Comparison of ENCODE assay signal across 8 cellular contexts in the genomic region with DNA sequence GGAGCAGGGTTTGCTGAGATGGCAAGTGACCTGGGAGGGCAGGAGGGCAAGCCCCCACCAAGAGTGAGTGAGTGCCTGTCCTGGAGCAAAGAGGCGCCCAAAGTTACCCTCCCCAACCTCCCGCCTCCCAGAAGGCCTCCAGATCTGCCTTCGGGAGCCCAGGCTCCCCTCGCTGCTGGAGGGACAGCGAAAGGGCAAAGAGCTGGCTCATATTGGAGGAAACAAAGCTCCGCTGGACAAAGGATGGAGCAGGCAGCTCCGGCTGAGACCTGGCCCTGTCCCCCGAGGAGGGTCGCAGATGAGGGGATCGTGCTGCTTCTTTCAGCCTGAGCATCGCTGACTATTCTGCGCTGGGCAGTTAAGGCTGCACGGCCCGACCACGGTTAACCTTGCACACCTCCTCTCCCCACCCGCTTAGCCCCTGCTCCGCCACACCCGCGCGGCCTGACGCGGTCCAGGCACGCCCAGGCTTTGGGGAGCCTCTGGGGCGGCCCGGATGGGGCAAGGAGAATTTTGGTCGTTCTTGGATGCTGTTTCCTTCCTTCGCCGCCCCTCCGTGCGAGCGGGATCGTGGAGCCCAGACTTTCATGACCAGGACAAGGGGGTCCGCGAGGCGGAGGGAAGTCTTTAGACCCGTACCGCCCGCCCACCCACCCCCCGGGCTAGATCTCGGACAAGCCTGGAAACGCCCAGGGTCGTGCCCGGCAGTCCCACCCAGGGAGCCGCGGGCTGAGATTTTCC. TPM values are rescaled to one million over a fixed set of nuclear protein-coding genes. Genes with fewer than 3 reads are reported as not detected.
A peak's percentile ranks its signal among the peaks of the same experiment; 100 is the strongest.
DNase-seq lines count a peak whose midpoint lies in the region; ATAC-seq, FAIRE-seq and TF ChIP-seq lines count a peak whose summit lies in the region.

No MANE protein-coding gene starts in this region.

- peaks cover 8% of the 10 kb centered on the region for H3K36me3 Mint-ChIP-seq in activated naive CD4-positive, alpha-beta T cell treated with anti-CD3 and anti-CD28 coated beads, Interleukin-2, amount 10 ng/mL, durations not matched to agents 7 days and 5 days
- H3K36me3 Mint-ChIP-seq in type B pancreatic cell: no peaks in the 10 kb centered on the region

- H3K9me3 Mint-ChIP-seq in activated naive CD4-positive, alpha-beta T cell treated with anti-CD3 and anti-CD28 coated beads, Interleukin-2, amount 10 ng/mL, durations not matched to agents 7 days and 5 days: no peaks in the 10 kb centered on the region
- H3K9me3 Mint-ChIP-seq in type B pancreatic cell: no peaks in the 10 kb centered on the region

- no peak overlapping the region for H3K27ac Mint-ChIP-seq in activated naive CD4-positive, alpha-beta T cell treated with anti-CD3 and anti-CD28 coated beads, Interleukin-2, amount 10 ng/mL, durations not matched to agents 7 days and 5 days
- H3K27ac Mint-ChIP-seq in type B pancreatic cell: peak overlapping the region; percentile 68

- H3K79me1 ChIP-seq in H1 (ENCODE audit: low read depth, low read length): no peaks in the 10 kb centered on the region

- no peak overlapping the region for H2BK5ac ChIP-seq in H1 (ENCODE audit: low read depth, low read length)

- H3K79me2 ChIP-seq in H1 (ENCODE audit: control insufficient read depth in 1 of 2, insufficient read depth in 2 of 2, low read length in 2 of 2): no peaks in the 10 kb centered on the region

- peak overlapping the region; percentile 17; the same call in 1 of the 2 replicates for H2BK12ac ChIP-seq in H1 (ENCODE audit: low read depth, low read length)

- no peak overlapping the region for H4K91ac ChIP-seq in H1 (replicated peaks; ENCODE audit: insufficient read length, low read length)

- H2AK5ac ChIP-seq in H1 (ENCODE audit: low read depth, low read length): no peak overlapping the region

- no peak overlapping the region for H3K14ac ChIP-seq in H1 (ENCODE audit: insufficient read length)

- peak overlapping the region; percentile 45 for H3K4me3 Mint-ChIP-seq in activated naive CD4-positive, alpha-beta T cell treated with anti-CD3 and anti-CD28 coated beads, Interleukin-2, amount 10 ng/mL, durations not matched to agents 7 days and 5 days
- peak overlapping the region; percentile 84 for H3K4me3 Mint-ChIP-seq in type B pancreatic cell

- H3K18ac ChIP-seq in H1 (ENCODE audit: extremely low read depth, low read length): peak overlapping the region; percentile 83

- FAIRE-seq in H1 (lab: Jason Lieb, UNC): no peak

- H3K4me1 ChIP-seq in H1 (replicated peaks in 1 of 4; ENCODE audit: control insufficient read depth in 3 of 4, insufficient read depth in 4 of 4, low read length in 3 of 4): peaks cover 0 to 7% (median 4%) of the 10 kb centered on the region in 4 experiments; a peak in 6 of 7 replicates
- H3K4me1 ChIP-seq in mucosa of stomach (ENCODE audit: control insufficient read depth, insufficient read depth, low read length): peaks cover 35% of the 10 kb centered on the region
- H3K4me1 ChIP-seq in foreskin keratinocyte: peaks cover 22% of the 10 kb centered on the region

- H2BK15ac ChIP-seq in H1 (ENCODE audit: low read length): no peak overlapping the region

- H3K23ac ChIP-seq in H1 (ENCODE audit: insufficient read length): no peak overlapping the region

- peak overlapping the region; percentile 39 for H4K8ac ChIP-seq in H1 (ENCODE audit: extremely low read depth, insufficient read depth, low read length)

- H3K23me2 ChIP-seq in H1 (ENCODE audit: low read depth, low read length): peaks cover 18% of the 10 kb centered on the region; the same call in 1 of the 2 replicates

- H3K9ac ChIP-seq in H1 (replicated peaks in 1 of 4; ENCODE audit: extremely low read depth in 1 of 4, low read depth in 3 of 4, low read length in 3 of 4) (peak overlapping the region in 2 of 4 experiments; percentile 25 to 45; a peak in 3 of 7 replicates), mucosa of stomach (ENCODE audit: low read length) (peak overlapping the region; percentile 38)

- peaks cover 8% of the 10 kb centered on the region in 2 experiments for H4K20me1 ChIP-seq in H1 (replicated peaks in 1 of 2; ENCODE audit: control insufficient read depth in 1 of 2, insufficient read depth in 2 of 2, low read length in 2 of 2)

- TF ChIP-seq EP300 in H1 (IDR thresholded peaks at IDR 0.05; ENCODE audit: borderline replicate concordance in 1 of 2, low read depth in 2 of 2, low read length in 2 of 2): no peak

- H3K4me3 ChIP-seq in H1 (ENCODE audit: extremely low read depth in 1 of 4, insufficient read depth in 2 of 4, low read depth in 3 of 4, low read length in 4 of 4) (peak overlapping the region; percentile 49 to 88 (median 62)), mucosa of stomach (ENCODE audit: low read length) (no peak overlapping the region)

- 7% methylated on average over 36 of the region's 45 CpGs; no CpG with 5 or more reads in 1 of the 2 experiments for WGBS in H1 (ENCODE audit: extremely low coverage in 1 of 2, insufficient coverage in 1 of 2, insufficient read length in 1 of 2, insufficient replicate concordance in 2 of 2, low coverage in 1 of 2, low lambda C conversion rate in 2 of 2, missing lambda C conversion rate in 1 of 2), 2 experiments

- peaks cover 27 to 58% (median 50%) of the 10 kb centered on the region in 4 experiments for H3K27me3 ChIP-seq in H1 (replicated peaks in 1 of 4; ENCODE audit: control insufficient read depth in 3 of 4, extremely low read depth in 1 of 4, insufficient read depth in 3 of 4, low read length in 3 of 4)
- H3K27me3 ChIP-seq in mucosa of stomach (ENCODE audit: control insufficient read depth, insufficient read depth, low read length): no peaks in the 10 kb centered on the region
- no peaks in the 10 kb centered on the region for H3K27me3 ChIP-seq in foreskin keratinocyte

- H3K36me3 ChIP-seq in H1 (ENCODE audit: control insufficient read depth in 2 of 4, insufficient read depth in 4 of 4, low read length in 3 of 4): no peaks in the 10 kb centered on the region
- no peaks in the 10 kb centered on the region for H3K36me3 ChIP-seq in mucosa of stomach (ENCODE audit: control insufficient read depth, insufficient read depth, low read length)

- POLR2A ChIA-PET in H1 (lab: Charles Lee; ENCODE audit: partially characterized antibody): interaction anchor here (0.6 to 2.2 kb wide), 5 partner anchors 10 to 468 kb away, joined by 3 to 9 read pairs (median 3); a partner anchor contains a TSS

- TF ChIP-seq CTCF in H1 (IDR thresholded peaks at IDR 0.05; ENCODE audit: control extremely low read depth in 1 of 3, insufficient read depth in 1 of 3, low read depth in 1 of 3, low read length in 3 of 3) (no peak), type B pancreatic cell (conservative IDR thresholded peaks at IDR 0.05) (no peak), foreskin keratinocyte (conservative IDR thresholded peaks at IDR 0.05) (no peak)

- H3K27ac ChIP-seq in H1 (ENCODE audit: low read depth, low read length) (no peak overlapping the region), foreskin keratinocyte (no peak overlapping the region)

- ATAC-seq in GM18517 (IDR thresholded peaks at IDR 0.05; ENCODE audit: unreplicated experiment) (no peak), foreskin keratinocyte (no peak)

- H2AFZ ChIP-seq in H1 (ENCODE audit: low read length): 0 out of 2 replicates have a peak overlapping the region, but pooled peaks have one; percentile 42

- H3K4me1 Mint-ChIP-seq in activated naive CD4-positive, alpha-beta T cell treated with anti-CD3 and anti-CD28 coated beads, Interleukin-2, amount 10 ng/mL, durations not matched to agents 7 days and 5 days: peaks cover 53% of the 10 kb centered on the region
- H3K4me1 Mint-ChIP-seq in type B pancreatic cell (ENCODE audit: unreplicated experiment): peaks cover 18% of the 10 kb centered on the region

- peak overlapping the region; percentile 5 for H3K4ac ChIP-seq in H1 (replicated peaks; ENCODE audit: insufficient read length, low read depth, low read length)

- no peak overlapping the region for H2BK20ac ChIP-seq in H1 (ENCODE audit: low read length)

- CTCF ChIA-PET in activated naive CD4-positive, alpha-beta T cell treated with anti-CD3 and anti-CD28 coated beads, Interleukin-2, amount 10 ng/mL, durations not matched to agents 7 days and 5 days (lab: Charles Lee): interaction anchor here (0.8 to 1.1 kb wide), 2 partner anchors 10 to 32 kb away, joined by 3 to 5 read pairs; a partner anchor contains a TSS
- CTCF ChIA-PET in H1 (lab: Charles Lee; ENCODE audit: partially characterized antibody): interaction anchor here (0.7 to 4.1 kb wide), 8 partner anchors 10 to 214 kb away, joined by 3 to 15 read pairs (median 3); a partner anchor contains a TSS

- H3K56ac ChIP-seq in H1 (replicated peaks; ENCODE audit: insufficient read length, low read depth, low read length): peak overlapping the region; percentile 33

- H4K5ac ChIP-seq in H1 (ENCODE audit: insufficient read length, low read depth, low read length): no peak overlapping the region

- H3K4me2 ChIP-seq in H1 (ENCODE audit: insufficient read depth in 1 of 2, low read depth in 2 of 2, low read length in 2 of 2): peak overlapping the region; percentile 69 to 98

- TF ChIP-seq POLR2A in H1 (IDR thresholded peaks at IDR 0.05; ENCODE audit: control extremely low read depth in 1 of 2, low read depth in 2 of 2, low read length in 2 of 2): no peak

- no peaks in the 10 kb centered on the region for H3K9me3 ChIP-seq in H1 (ENCODE audit: insufficient read depth in 2 of 2, low read depth in 1 of 2, low read length in 1 of 2)
- no peaks in the 10 kb centered on the region for H3K9me3 ChIP-seq in mucosa of stomach (ENCODE audit: control insufficient read depth, low read length)

- DNase-seq in activated naive CD4-positive, alpha-beta T cell treated with anti-CD3 and anti-CD28 coated beads, Interleukin-2, amount 10 ng/mL, durations not matched to agents 7 days and 5 days: no peak
- no peak for DNase-seq in activated naive CD4-positive, alpha-beta T cell treated with Interleukin-2 at 50 U/mL for 16 hours
- DNase-seq in H1 (ENCODE audit: low read depth in 1 of 2, low spot score in 2 of 2) (peak in 1 of 2 experiments; percentile 77), type B pancreatic cell (ENCODE audit: extremely low spot score, unreplicated experiment) (no peak), foreskin keratinocyte (no peak), amygdala (lab: John Stamatoyannopoulos, UW) (no peak)

- no peak for TF ChIP-seq RAD21 in H1 (IDR thresholded peaks at IDR 0.05 in 1 of 2, conservative IDR thresholded peaks at IDR 0.05 in 1 of 2; ENCODE audit: low read depth in 2 of 2, low read length in 2 of 2)

- H3K27me3 Mint-ChIP-seq in activated naive CD4-positive, alpha-beta T cell treated with anti-CD3 and anti-CD28 coated beads, Interleukin-2, amount 10 ng/mL, durations not matched to agents 7 days and 5 days: peaks cover 62% of the 10 kb centered on the region
- peaks cover 8% of the 10 kb centered on the region for H3K27me3 Mint-ChIP-seq in type B pancreatic cell

- H2BK120ac ChIP-seq in H1 (replicated peaks; ENCODE audit: low read depth, low read length): no peak overlapping the region

RNA-seq across cellular contexts. Expression of a gene that starts 0.7 kb away (rescaled TPM):
- 15.7 and 19.2 TPM in 2 replicates for total RNA-seq in H1 (2021; fragmentation: NEBNext Ultra II Directional; extraction: Animal tissue kit (Norgen Biotek cat#: 25700))
- polyA plus RNA-seq in H1 (2011; rRNA removed) (15.3 and 25.7 TPM in 2 replicates), foreskin keratinocyte (21.5 and 28.3 TPM in 2 replicates)
- polyA plus RNA-seq in H1 (2011; cell fraction: cytosol; rRNA removed): 16.8 TPM
- 40.8 TPM for polyA plus RNA-seq in H1 (2011; cell fraction: nucleus; rRNA removed)
- polyA plus RNA-seq in H1 (2012, experiment 1 of 2): 10.7 to 22.5 TPM (median 19.3 TPM) in 4 replicates
- 24.9 TPM for polyA plus RNA-seq in H1 (2012, experiment 2 of 2)
- polyA plus RNA-seq in H1 (2013, experiment 1 of 2): 16.6 TPM
- 15.4 TPM for polyA plus RNA-seq in H1 (2013, experiment 2 of 2)
- polyA minus RNA-seq in H1 (2011; rRNA and poly(A)+ RNA removed): 15.5 and 19.6 TPM in 2 replicates
- 9.8 TPM for polyA minus RNA-seq in H1 (2011; cell fraction: cytosol; rRNA and poly(A)+ RNA removed)
- polyA minus RNA-seq in H1 (2011; cell fraction: nucleus; rRNA and poly(A)+ RNA removed): 18.4 TPM
- total RNA-seq in type B pancreatic cell (ENCODE audit: low replicate concordance) (28.7 and 31.6 TPM in 2 replicates), foreskin keratinocyte (23.5 and 27.4 TPM in 2 replicates)

RNA-seq across cellular contexts. Expression of a gene that starts 10.2 kb away (rescaled TPM):
- total RNA-seq in H1 (2021; fragmentation: NEBNext Ultra II Directional; extraction: Animal tissue kit (Norgen Biotek cat#: 25700)): 0.75 and 0.76 TPM in 2 replicates
- polyA plus RNA-seq in H1 (2011; rRNA removed): 0.26 and 0.36 TPM in 2 replicates
- polyA plus RNA-seq in H1 (2011; cell fraction: cytosol; rRNA removed): 0.31 TPM
- 3.0 TPM for polyA plus RNA-seq in H1 (2011; cell fraction: nucleus; rRNA removed)
- polyA plus RNA-seq in H1 (2012, experiment 1 of 2): 0.43 to 0.87 TPM (median 0.62 TPM) in 4 replicates
- 0.29 TPM for polyA plus RNA-seq in H1 (2012, experiment 2 of 2)
- 1.4 TPM for polyA plus RNA-seq in H1 (2013, experiment 1 of 2)
- 0.17 TPM for polyA plus RNA-seq in H1 (2013, experiment 2 of 2)
- 0.63 and 1.4 TPM in 2 replicates for polyA minus RNA-seq in H1 (2011; rRNA and poly(A)+ RNA removed)
- 0.29 TPM for polyA minus RNA-seq in H1 (2011; cell fraction: cytosol; rRNA and poly(A)+ RNA removed)
- 3.0 TPM for polyA minus RNA-seq in H1 (2011; cell fraction: nucleus; rRNA and poly(A)+ RNA removed)
- total RNA-seq in type B pancreatic cell (ENCODE audit: low replicate concordance): 0.76 and 3.2 TPM in 2 replicates
- total RNA-seq in foreskin keratinocyte: not detected in 2 replicates
- polyA plus RNA-seq in foreskin keratinocyte: 0.02 TPM in 1 of 2 replicates, not detected in the other

RNA-seq across cellular contexts. Expression of a gene that starts 38.2 kb away (rescaled TPM):
- 4.1 and 4.6 TPM in 2 replicates for total RNA-seq in H1 (2021; fragmentation: NEBNext Ultra II Directional; extraction: Animal tissue kit (Norgen Biotek cat#: 25700))
- polyA plus RNA-seq in H1 (2011; rRNA removed): 4.2 and 7.4 TPM in 2 replicates
- polyA plus RNA-seq in H1 (2011; cell fraction: cytosol; rRNA removed): 5.9 TPM
- polyA plus RNA-seq in H1 (2011; cell fraction: nucleus; rRNA removed): 20.0 TPM
- 2.4 to 5.7 TPM (median 4.2 TPM) in 4 replicates for polyA plus RNA-seq in H1 (2012, experiment 1 of 2)
- polyA plus RNA-seq in H1 (2012, experiment 2 of 2): 3.4 TPM
- 1.4 TPM for polyA plus RNA-seq in H1 (2013, experiment 1 of 2)
- 1.5 TPM for polyA plus RNA-seq in H1 (2013, experiment 2 of 2)
- 7.7 and 8.0 TPM in 2 replicates for polyA minus RNA-seq in H1 (2011; rRNA and poly(A)+ RNA removed)
- 2.5 TPM for polyA minus RNA-seq in H1 (2011; cell fraction: cytosol; rRNA and poly(A)+ RNA removed)
- polyA minus RNA-seq in H1 (2011; cell fraction: nucleus; rRNA and poly(A)+ RNA removed): 11.4 TPM
- 14.2 and 16.9 TPM in 2 replicates for total RNA-seq in type B pancreatic cell (ENCODE audit: low replicate concordance)
- 3.7 and 3.8 TPM in 2 replicates for total RNA-seq in foreskin keratinocyte
- polyA plus RNA-seq in foreskin keratinocyte: 3.1 and 3.4 TPM in 2 replicates
